Comparison of ENCODE assay signal across 8 cellular contexts in genomic region chr9:15231788-15232635, GRCh38.
DNase-seq lines count a peak whose midpoint lies in the region; ATAC-seq and TF ChIP-seq lines count a peak whose summit lies in the region.

No MANE protein-coding gene starts in this region.

- no peak overlapping the region for H3K4me3 Mint-ChIP-seq in GM23338
- H3K4me3 Mint-ChIP-seq in osteocyte (ENCODE audit: unreplicated experiment): no peak overlapping the region

- H3K27ac Mint-ChIP-seq in GM23338 (no peak overlapping the region), osteocyte (ENCODE audit: unreplicated experiment) (peak overlapping the region; percentile 0)

- H3K9me3 Mint-ChIP-seq in GM23338: peaks cover 27% of the 10 kb centered on the region
- peaks cover 23% of the 10 kb centered on the region for H3K9me3 Mint-ChIP-seq in osteocyte (ENCODE audit: unreplicated experiment)

- ATAC-seq in GM23338 (peak; percentile 95), GM21423 (IDR thresholded peaks at IDR 0.05; ENCODE audit: unreplicated experiment) (no peak), HG02852 (IDR thresholded peaks at IDR 0.05; ENCODE audit: unreplicated experiment) (no peak)

- TF ChIP-seq CTCF in GM23338 (conservative IDR thresholded peaks at IDR 0.05; ENCODE audit: low read depth in 2 of 2) (peak; percentile 84 to 85), cardiac fibroblast (IDR thresholded peaks at IDR 0.05; ENCODE audit: low read depth, low read length) (peak; percentile 70), osteocyte (IDR thresholded peaks at IDR 0.05) (peak; percentile 45)

- H3K36me3 ChIP-seq in GM23338 (ENCODE audit: insufficient read depth): no peaks in the 10 kb centered on the region

- peaks cover 14% of the 10 kb centered on the region; the same call in 1 of the 2 replicates for H3K79me2 ChIP-seq in GM23338 (replicated peaks; ENCODE audit: insufficient read depth)

- no peaks in the 10 kb centered on the region for H3K4me1 ChIP-seq in GM23338 (ENCODE audit: insufficient read depth)

- H3K4me1 Mint-ChIP-seq in GM23338: peaks cover 3% of the 10 kb centered on the region; the same call in 2 of the 3 replicates
- peaks cover 22% of the 10 kb centered on the region for H3K4me1 Mint-ChIP-seq in osteocyte (ENCODE audit: unreplicated experiment)

- H4K20me1 ChIP-seq in GM23338 (replicated peaks; ENCODE audit: insufficient read depth): no peaks in the 10 kb centered on the region

- no peaks in the 10 kb centered on the region for H3K27me3 ChIP-seq in GM23338 (ENCODE audit: insufficient read depth)

- H3K27me3 Mint-ChIP-seq in GM23338 (ENCODE audit: insufficient read depth, low read depth, poor library complexity) (peaks cover 4% of the 10 kb centered on the region), osteocyte (ENCODE audit: unreplicated experiment) (no peaks in the 10 kb centered on the region)

- peak; percentile 46 for DNase-seq in GM03348 (ENCODE audit: low spot score)
- DNase-seq in GM23338 (ENCODE audit: low spot score): peak; percentile 84
- peak; percentile 72 for DNase-seq in NCI-H69 (lab: John Stamatoyannopoulos, UW)
- peak; percentile 46 to 62 for DNase-seq in cardiac fibroblast (ENCODE audit: low read depth in 2 of 2)
- DNase-seq in osteocyte (ENCODE audit: extremely low spot score, unreplicated experiment): no peak
- no peak for DNase-seq in HPDE6-E6E7 (ENCODE audit: extremely low spot score)

- no peak overlapping the region for H2AFZ ChIP-seq in GM23338

- H3K4me2 ChIP-seq in GM23338: no peak overlapping the region

- H3F3A ChIP-seq in GM23338 (replicated peaks; ENCODE audit: low read depth): no peaks in the 10 kb centered on the region

- peaks cover 20% of the 10 kb centered on the region; the same call in 2 of the 3 replicates for H3K36me3 Mint-ChIP-seq in GM23338 (ENCODE audit: low read depth)
- peaks cover 20% of the 10 kb centered on the region for H3K36me3 Mint-ChIP-seq in osteocyte (ENCODE audit: unreplicated experiment)

- no peak overlapping the region for H3K27ac ChIP-seq in GM23338 (ENCODE audit: low read depth)

- peaks cover 3% of the 10 kb centered on the region; the same call in 1 of the 2 replicates for H3K9me2 ChIP-seq in GM23338 (ENCODE audit: insufficient read depth)

- no peak overlapping the region for H3K4me3 ChIP-seq in GM23338
- no peak overlapping the region for H3K4me3 ChIP-seq in cardiac fibroblast (replicated peaks in 1 of 2; ENCODE audit: low read depth in 2 of 2, low read length in 2 of 2)

TF ChIP-seq in GM23338, 12 proteins besides CTCF, POLR2A, EP300 and RAD21:
- no peak for TF ChIP-seq NANOG (IDR thresholded peaks at IDR 0.05; ENCODE audit: borderline replicate concordance)

Comparison
In these comparisons a context has a peak if more than half of its experiments do, and no peak if none do; other contexts are left out.
1. DNase-seq: peak in GM03348 (single experiment), GM23338 (single experiment), NCI-H69 (single experiment) and cardiac fibroblast (2 of 2); none in osteocyte (single experiment) and HPDE6-E6E7 (single experiment).
2. Peak in every context shown above with its lines, with median percentiles within 50 percentile points of each other: CTCF ChIP-seq.